ENCODE assay signal across 1 cellular context in genomic region chr6:150622941-150623874, GRCh38.
TF ChIP-seq lines count a peak whose summit lies in the region.

No MANE protein-coding gene starts in this region.

TF ChIP-seq in GM23338, 12 proteins besides CTCF, POLR2A, EP300 and RAD21 (continued from another document):
- TF ChIP-seq ETS1 (IDR thresholded peaks at IDR 0.05), result no peak
- no peak for TF ChIP-seq STAT1 (IDR thresholded peaks at IDR 0.05; ENCODE audit: unreplicated experiment)
- TF ChIP-seq JUNB (IDR thresholded peaks at IDR 0.05; ENCODE audit: unreplicated experiment), result no peak
- no peak for TF ChIP-seq NANOG (IDR thresholded peaks at IDR 0.05; ENCODE audit: borderline replicate concordance)
